In the genomic region with DNA sequence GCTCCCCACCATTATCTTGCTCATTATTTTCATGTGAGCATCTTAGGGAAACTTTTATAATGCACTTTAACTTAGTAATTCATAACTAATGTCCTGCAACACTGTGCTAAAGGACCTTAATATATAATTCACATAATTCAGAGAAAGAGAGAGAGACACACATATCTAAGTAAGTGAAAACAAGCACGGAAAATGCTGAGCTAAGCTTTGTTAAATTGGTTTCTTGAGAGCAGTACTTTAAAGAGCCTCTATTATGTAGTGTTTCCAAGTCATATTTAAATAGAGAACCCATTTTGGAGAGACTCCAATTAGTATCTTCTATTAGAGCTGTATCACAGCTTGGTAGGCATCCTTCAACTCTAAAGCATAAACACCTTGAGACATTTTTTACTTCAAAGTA, we compare ENCODE assay signal across 28 cellular contexts.
"Had no signal": no experiment of that assay in that cellular context is flagged by ENCODE, and none has a peak within 500 bp of the region (broad histone marks: within the 10 kb centered on the region; RNA-seq: fewer than 3 reads in every experiment).

No MANE protein-coding gene starts in this region.

- H3K27me3 ChIP-seq: ascending aorta, cardiac muscle cell had no signal

- H3K27ac ChIP-seq: ascending aorta, cardiac muscle cell, VCaP had no signal

- H3K4me1 ChIP-seq: ascending aorta had no signal

- DNase-seq: activated B cell treated with CpG ODN at 0.5 μM for 24 hours; activated CD4-positive, alpha-beta memory T cell treated with anti-CD3 and anti-CD28 coated beads for 36 hours; activated CD4-positive, alpha-beta T cell treated with anti-CD3 and anti-CD28 coated beads for 4 hours; activated CD4-positive, alpha-beta T cell treated with anti-CD3 and anti-CD28 coated beads, Interleukin-2, amount 10 ng/mL, durations not matched to agents 24 days and 14 days; activated CD4-positive, alpha-beta T cell treated with anti-CD3 and anti-CD28 coated beads, Interleukin-2, amount 50 U/mL, for 1 hour; activated CD4-positive, alpha-beta T cell treated with anti-CD3 and anti-CD28 coated beads, Interleukin-2, amount 50 U/mL, for 4 hours; activated CD4-positive, CD25-positive, alpha-beta regulatory T cell treated with anti-CD3 and anti-CD28 coated beads, Interleukin-2, amount 50 U/mL, for 72 hours; activated CD8-positive, alpha-beta memory T cell treated with anti-CD3 and anti-CD28 coated beads, Interleukin-2, amount 50 U/mL, for 4 hours; activated CD8-positive, alpha-beta T cell treated with anti-CD3 and anti-CD28 coated beads for 36 hours; activated effector memory CD4-positive, alpha-beta T cell treated with Interleukin-2 at 50 U/mL for 16 hours; activated gamma-delta T cell; activated naive CD4-positive, alpha-beta T cell treated with anti-CD3 and anti-CD28 coated beads, Interleukin-2, amount 10 ng/mL, durations not matched to agents 7 days and 5 days; activated naive CD4-positive, alpha-beta T cell treated with Interleukin-2 at 50 U/mL for 16 hours; activated naive CD8-positive, alpha-beta T cell treated with anti-CD3 and anti-CD28 coated beads, Interleukin-2, amount 10 ng/mL, durations not matched to agents 7 days and 5 days; activated naive CD8-positive, alpha-beta T cell treated with anti-CD3 and anti-CD28 coated beads, Interleukin-2, amount 50 U/mL, for 24 hours; activated T-cell treated with anti-CD3 and anti-CD28 coated beads, Interleukin-2, amount 50 U/mL, for 24 hours; activated T-cell treated with anti-CD3 and anti-CD28 coated beads, Interleukin-2, amount 50 U/mL, for 48 hours; amygdala; anterior cingulate cortex; caudate nucleus; cerebellar nuclear complex; T-helper 2 cell; T-helper 9 cell had no signal

- H3K36me3 ChIP-seq: ascending aorta, cardiac muscle cell had no signal

- H3K9me3 ChIP-seq: ascending aorta had no signal

- ATAC-seq: activated CD8-positive, alpha-beta T cell treated with anti-CD3 and anti-CD28 coated beads for 36 hours; activated naive CD8-positive, alpha-beta T cell treated with anti-CD3 and anti-CD28 coated beads, Interleukin-2, amount 50 U/mL, for 24 hours had no signal

- H3K4me3 ChIP-seq: ascending aorta, cardiac muscle cell had no signal

- FAIRE-seq: bronchial epithelial cell, TTC549 had no signal
